Comparison of ENCODE assay signal across 9 cellular contexts in genomic region chr20:64056889-64057627, GRCh38. TPM values are rescaled to one million over a fixed set of nuclear protein-coding genes. Genes with fewer than 3 reads are reported as not detected.
DNase-seq lines count a peak whose midpoint lies in the region; ATAC-seq, FAIRE-seq and TF ChIP-seq lines count a peak whose summit lies in the region.
"Had no signal": no experiment of that assay in that cellular context is flagged by ENCODE, and none has a peak within 500 bp of the region (broad histone marks: within the 10 kb centered on the region; RNA-seq: fewer than 3 reads in every experiment).

No MANE protein-coding gene starts in this region.

- no peaks in the 10 kb centered on the region for H3K79me2 ChIP-seq in K562 (ENCODE audit: control insufficient read depth, insufficient read depth, low read length)

- POLR2A ChIA-PET in CD8-positive, alpha-beta memory T cell (lab: Charles Lee), result interaction anchor here (0.9 kb wide), 1 partner anchor 18 kb away, joined by 4 read pairs; no protein-coding TSS in a partner anchor
- POLR2A ChIA-PET in K562 (lab: Yijun Ruan, JAX), result interaction anchor here (0.6 to 1.0 kb wide), 3 partner anchors 8 to 193 kb away, joined by 3 read pairs; no protein-coding TSS in a partner anchor

- no peak overlapping the region for H3K4me2 ChIP-seq in K562 (ENCODE audit: insufficient read depth, low read length)

- H3K27me3 ChIP-seq in CD8-positive, alpha-beta memory T cell (ENCODE audit: insufficient read depth, low read length, poor library complexity, severe bottlenecking), result peaks cover 2% of the 10 kb centered on the region
- H3K27me3 ChIP-seq in HUES6 (ENCODE audit: control insufficient read depth, insufficient read depth, low read length) (no peaks in the 10 kb centered on the region), K562 (ENCODE audit: control insufficient read depth in 2 of 2, insufficient read depth in 2 of 2, low read length in 2 of 2) (no peaks in the 10 kb centered on the region), aorta (ENCODE audit: control insufficient read depth in 1 of 2, insufficient read depth in 2 of 2, low read length in 1 of 2) (no peaks in the 10 kb centered on the region)

- H3K27me3 Mint-ChIP-seq in CD8-positive, alpha-beta memory T cell, result peaks cover 9 to 19% of the 10 kb centered on the region in 2 donors
- H3K27me3 Mint-ChIP-seq in natural killer cell (ENCODE audit: low read depth in 2 of 2), result peaks cover 0 to 16% of the 10 kb centered on the region in 2 donors

- no TSS peak for BruUV-seq in K562 (replicated peaks; lab: Mats Ljungman, UMichigan)

- TF ChIP-seq RAD21 in K562 (CRISPR knock-in tag; conservative IDR thresholded peaks at IDR 0.05 in 1 of 2, IDR thresholded peaks at IDR 0.05 in 1 of 2), result no peak

- no peaks in the 10 kb centered on the region for H3K9me3 Mint-ChIP-seq in CD8-positive, alpha-beta memory T cell
- H3K9me3 Mint-ChIP-seq in natural killer cell, result no peaks in the 10 kb centered on the region

- H3K27ac ChIP-seq in CD8-positive, alpha-beta memory T cell (ENCODE audit: low read depth, low read length), result no peak overlapping the region
- H3K27ac ChIP-seq in HUES6 (ENCODE audit: low read depth, low read length), result no peak overlapping the region
- no peak overlapping the region; the same call in 2 of the 3 replicates for H3K27ac ChIP-seq in K562 (ENCODE audit: extremely low read depth, low read depth, low read length)
- H3K27ac ChIP-seq in aorta (ENCODE audit: low read depth in 1 of 2, low read length in 2 of 2), result no peak overlapping the region

- intact Hi-C loops in K562 (cut with micrococcal nuclease) (no loop called here), natural killer cell (cut with micrococcal nuclease) (loop anchor here (1.0 kb wide), 1 partner anchor 18 kb away; no protein-coding TSS in a partner anchor), aorta (cut with DNase I) (no loop called here)

- H3K36me3 ChIP-seq in CD8-positive, alpha-beta memory T cell (ENCODE audit: insufficient read depth, low read length), result no peaks in the 10 kb centered on the region
- H3K36me3 ChIP-seq in HUES6 (ENCODE audit: control insufficient read depth, insufficient read depth, low read length) (no peaks in the 10 kb centered on the region), K562 (ENCODE audit: control insufficient read depth, insufficient read depth, low read length) (no peaks in the 10 kb centered on the region), aorta (ENCODE audit: control insufficient read depth in 1 of 2, insufficient read depth in 2 of 2, low read length in 1 of 2) (no peaks in the 10 kb centered on the region)

- H3K9me3 ChIP-seq in CD8-positive, alpha-beta memory T cell (ENCODE audit: low read length), result no peaks in the 10 kb centered on the region
- H3K9me3 ChIP-seq in HUES6 (ENCODE audit: control insufficient read depth, insufficient read depth, low read depth, low read length) (no peaks in the 10 kb centered on the region), K562 (replicated peaks; ENCODE audit: control insufficient read depth, insufficient read depth, low read depth, low read length) (no peaks in the 10 kb centered on the region), aorta (ENCODE audit: control insufficient read depth, low read length) (no peaks in the 10 kb centered on the region)

- H3K36me3 Mint-ChIP-seq in CD8-positive, alpha-beta memory T cell, result no peaks in the 10 kb centered on the region
- H3K36me3 Mint-ChIP-seq in natural killer cell, result no peaks in the 10 kb centered on the region

- H2AFZ ChIP-seq in K562 (ENCODE audit: low read depth, low read length), result 0 out of 2 replicates have a peak overlapping the region, but pooled peaks have one; percentile 55

- no peak for TF ChIP-seq CTCF in K562 (IDR thresholded peaks at IDR 0.05 in 2 of 3, conservative IDR thresholded peaks at IDR 0.05 in 1 of 3; ENCODE audit: insufficient read depth in 2 of 3, low read depth in 1 of 3, low read length in 3 of 3)
- TF ChIP-seq CTCF in natural killer cell (IDR thresholded peaks at IDR 0.05), result no peak

- no peak for FAIRE-seq in K562 (lab: Jason Lieb, UNC)

- no peak overlapping the region for H3K4me3 ChIP-seq in CD8-positive, alpha-beta memory T cell (ENCODE audit: low read length)
- H3K4me3 ChIP-seq in HUES6 (ENCODE audit: low read depth, low read length) (peak overlapping the region; percentile 32; the same call in 1 of the 2 replicates), K562 (no peak overlapping the region), aorta (ENCODE audit: low read length in 2 of 2) (no peak overlapping the region)

- in situ Hi-C loops in K562 (cut with MboI), result no loop called here

- no peaks in the 10 kb centered on the region for H3K9me1 ChIP-seq in K562 (ENCODE audit: control insufficient read depth, insufficient read depth, low read length)

- H3K9ac ChIP-seq in HUES6 (ENCODE audit: low read length) (no peak overlapping the region), K562 (ENCODE audit: insufficient read depth in 1 of 2, low read depth in 2 of 2, low read length in 2 of 2) (peak overlapping the region in 1 of 2 experiments; percentile 44; a peak in 3 of 4 replicates)

- H3K4me3 Mint-ChIP-seq in CD8-positive, alpha-beta memory T cell, result peak overlapping the region in 4 of 7 donors; percentile 36 to 53 (median 42)
- peak overlapping the region; percentile 58 for H3K4me3 Mint-ChIP-seq in natural killer cell

- H4K20me1 ChIP-seq in K562 (replicated peaks; ENCODE audit: control insufficient read depth, insufficient read depth, low read length), result no peaks in the 10 kb centered on the region

- no peak overlapping the region for H3K27ac Mint-ChIP-seq in CD8-positive, alpha-beta memory T cell
- H3K27ac Mint-ChIP-seq in natural killer cell, result peak overlapping the region in 1 of 2 donors; percentile 65

- WGBS in K562 (ENCODE audit: insufficient coverage, low coverage, missing lambda C conversion rate), result 77% methylated on average over 29 of the region's 39 CpGs
- WGBS in aorta, 2 donors, result 72 to 74% methylated on average over 38 to 39 of the region's 39 CpGs

- H3K4me1 ChIP-seq in CD8-positive, alpha-beta memory T cell (ENCODE audit: insufficient read depth, low read length), result peaks cover 8% of the 10 kb centered on the region
- peaks cover 37% of the 10 kb centered on the region for H3K4me1 ChIP-seq in HUES6 (ENCODE audit: control insufficient read depth, insufficient read depth, low read length)
- peaks cover 17 to 64% of the 10 kb centered on the region in 2 experiments for H3K4me1 ChIP-seq in K562 (replicated peaks in 1 of 2; ENCODE audit: control insufficient read depth in 2 of 2, insufficient read depth in 2 of 2, low read length in 2 of 2)
- H3K4me1 ChIP-seq in aorta (ENCODE audit: control insufficient read depth in 1 of 2, insufficient read depth in 2 of 2, low read length in 2 of 2), result no peaks in the 10 kb centered on the region

- TF ChIP-seq POLR2A in K562 (conservative IDR thresholded peaks at IDR 0.05), result no peak

- no peak for ATAC-seq in K562
- ATAC-seq in natural killer cell, result peak; percentile 62 to 67 (median 66)
- ATAC-seq in aorta (ENCODE audit: low FRiP score), result no peak

- DNase-seq in CD8-positive, alpha-beta memory T cell, result no peak
- DNase-seq in K562 (ENCODE audit: extremely low read depth in 1 of 4, low spot score in 3 of 4) (no peak), natural killer cell (no peak), aorta (no peak), mucosa of gallbladder (ENCODE audit: low spot score) (no peak), cerebellar cortex (ENCODE audit: low spot score) (no peak), AG08396 (ENCODE audit: low spot score) (no peak)

- H3K4me1 Mint-ChIP-seq in CD8-positive, alpha-beta memory T cell, result peaks cover 2 to 15% (median 13%) of the 10 kb centered on the region in 3 donors
- peaks cover 9 to 22% of the 10 kb centered on the region in 2 donors for H3K4me1 Mint-ChIP-seq in natural killer cell

- no peak for TF ChIP-seq EP300 in K562 (IDR thresholded peaks at IDR 0.05; ENCODE audit: low read length)

- CTCF ChIA-PET in CD8-positive, alpha-beta memory T cell (lab: Charles Lee), result interaction anchor here (0.6 to 3.2 kb wide), 13 partner anchors 13 to 476 kb away, joined by 3 to 28 read pairs (median 4); partner anchors contain the start of genes C20orf204, LKAAEAR1, PRPF6 and SAMD10
- CTCF ChIA-PET in K562 (lab: Yijun Ruan, JAX; ENCODE audit: low intra/inter-chr PET ratio), result interaction anchor here (1.8 kb wide), 1 partner anchor 19 kb away, joined by 9 read pairs; no protein-coding TSS in a partner anchor

RNA-seq across cellular contexts. Expression of gene TCEA2, which starts 5.9 kb away (rescaled TPM):
- 10 to 100 TPM; 24.2 to 24.5 TPM for total RNA-seq in CD8-positive, alpha-beta memory T cell
- polyA plus RNA-seq in CD8-positive, alpha-beta memory T cell, result 30.9 TPM
- total RNA-seq in K562 (2011; cell fraction: chromatin; rRNA removed; ENCODE audit: low replicate concordance), result 17.4 and 45.7 TPM in 2 replicates
- 25.8 and 31.0 TPM in 2 replicates for total RNA-seq in K562 (2011; cell fraction: nucleolus; rRNA removed)
- total RNA-seq in K562 (2011; cell fraction: nucleoplasm; rRNA removed), result 17.7 and 19.9 TPM in 2 replicates
- total RNA-seq in K562 (2014; rRNA removed), result 5.4 and 7.8 TPM in 2 replicates
- total RNA-seq in K562 (2014; rRNA removed; fragmentation: Illumina TruSeq; extraction: Trizol), result 3.0 and 3.6 TPM in 2 replicates
- 6.4 and 6.9 TPM in 2 replicates for total RNA-seq in K562 (2015; rRNA removed; fragmentation: Illumina TruSeq; extraction: Trizol)
- total RNA-seq in K562 (2021), result 18.7 and 28.7 TPM in 2 replicates
- 8.6 and 14.0 TPM in 2 replicates for polyA plus RNA-seq in K562 (2011; rRNA removed)
- 14.2 and 18.7 TPM in 2 replicates for polyA plus RNA-seq in K562 (2011; cell fraction: cytosol; rRNA removed)
- polyA plus RNA-seq in K562 (2011; cell fraction: nucleus; rRNA removed), result 63.0 and 66.6 TPM in 2 replicates
- polyA plus RNA-seq in K562 (2012), result 15.6 and 29.0 TPM in 2 replicates
- 5.0 and 8.5 TPM in 2 replicates for polyA plus RNA-seq in K562 (2014; fragmentation: Illumina TruSeq; extraction: Trizol)
- polyA plus RNA-seq in K562 (2014; fragmentation: Nextera tagmentation; extraction: Ambion mirVana), result 1 to 10 TPM; 1.4 to 1.9 TPM
- 8.0 and 10.0 TPM in 2 replicates for polyA plus RNA-seq in K562 (2014; rRNA removed)
- polyA minus RNA-seq in K562 (2011; rRNA and poly(A)+ RNA removed), result 3.3 and 4.4 TPM in 2 replicates
- polyA minus RNA-seq in K562 (2011; cell fraction: cytosol; rRNA and poly(A)+ RNA removed), result 4.1 and 11.9 TPM in 2 replicates
- 11.4 and 20.1 TPM in 2 replicates for polyA minus RNA-seq in K562 (2011; cell fraction: nucleus; rRNA and poly(A)+ RNA removed)
- total RNA-seq in natural killer cell, result 10 to 100 TPM; 25.0 to 28.7 (median 28.5) TPM
- total RNA-seq in aorta, result 10 to 100 TPM; 45.5 to 71.1 TPM
- 10 to 100 TPM; 26.2 to 80.1 TPM for polyA plus RNA-seq in aorta
- total RNA-seq in mucosa of gallbladder, result 64.2 TPM

RNA-seq across cellular contexts. Expression of gene SOX18, which starts 7.6 kb away (rescaled TPM):
- total RNA-seq in CD8-positive, alpha-beta memory T cell, result not detected
- not detected for polyA plus RNA-seq in CD8-positive, alpha-beta memory T cell
- total RNA-seq in K562 (2011; cell fraction: chromatin; rRNA removed; ENCODE audit: low replicate concordance), result 0.58 and 1.6 TPM in 2 replicates
- 3.5 and 3.8 TPM in 2 replicates for total RNA-seq in K562 (2011; cell fraction: nucleolus; rRNA removed)
- total RNA-seq in K562 (2011; cell fraction: nucleoplasm; rRNA removed), result 1.2 and 1.3 TPM in 2 replicates
- total RNA-seq in K562 (2014; rRNA removed), result 2.7 and 6.2 TPM in 2 replicates
- 0.13 and 0.15 TPM in 2 replicates for total RNA-seq in K562 (2014; rRNA removed; fragmentation: Illumina TruSeq; extraction: Trizol)
- total RNA-seq in K562 (2015; rRNA removed; fragmentation: Illumina TruSeq; extraction: Trizol), result 0.76 and 0.94 TPM in 2 replicates
- 19.8 and 20.4 TPM in 2 replicates for total RNA-seq in K562 (2021)
- polyA plus RNA-seq in K562 (2011; rRNA removed), result 0.33 and 0.47 TPM in 2 replicates
- polyA plus RNA-seq in K562 (2011; cell fraction: cytosol; rRNA removed), result 1.0 and 5.3 TPM in 2 replicates
- polyA plus RNA-seq in K562 (2011; cell fraction: nucleus; rRNA removed), result 2.6 and 7.3 TPM in 2 replicates
- 6.7 and 6.9 TPM in 2 replicates for polyA plus RNA-seq in K562 (2012)
- polyA plus RNA-seq in K562 (2014; fragmentation: Illumina TruSeq; extraction: Trizol), result 0.21 and 0.78 TPM in 2 replicates
- polyA plus RNA-seq in K562 (2014; fragmentation: Nextera tagmentation; extraction: Ambion mirVana), result under 1 TPM; 0.20 to 0.23 TPM
- polyA plus RNA-seq in K562 (2014; rRNA removed), result 4.4 and 6.8 TPM in 2 replicates
- 0.14 TPM in 1 of 2 replicates, not detected in the other for polyA minus RNA-seq in K562 (2011; rRNA and poly(A)+ RNA removed)
- polyA minus RNA-seq in K562 (2011; cell fraction: cytosol; rRNA and poly(A)+ RNA removed), result 3.3 and 7.4 TPM in 2 replicates
- polyA minus RNA-seq in K562 (2011; cell fraction: nucleus; rRNA and poly(A)+ RNA removed), result 1.5 and 2.1 TPM in 2 replicates
- total RNA-seq in natural killer cell, result not detected
- 100 to 1,000 TPM in 1 of 2 donors, 10 to 100 TPM in 1; 43.2 to 186 TPM for total RNA-seq in aorta
- polyA plus RNA-seq in aorta, result 1 to 10 TPM; 1.3 to 2.6 TPM
- 30.1 TPM for total RNA-seq in mucosa of gallbladder
- total RNA-seq: Daoy had no signal

RNA-seq across cellular contexts. Expression of gene C20orf204, which starts 21.1 kb away (rescaled TPM):
- 1 to 10 TPM; 2.4 to 2.7 TPM for total RNA-seq in CD8-positive, alpha-beta memory T cell
- polyA plus RNA-seq in CD8-positive, alpha-beta memory T cell, result 0.40 TPM
- 5.2 and 13.5 TPM in 2 replicates for total RNA-seq in K562 (2011; cell fraction: chromatin; rRNA removed; ENCODE audit: low replicate concordance)
- 6.7 and 7.0 TPM in 2 replicates for total RNA-seq in K562 (2011; cell fraction: nucleolus; rRNA removed)
- total RNA-seq in K562 (2011; cell fraction: nucleoplasm; rRNA removed), result 4.0 and 4.6 TPM in 2 replicates
- total RNA-seq in K562 (2014; rRNA removed), result 0.59 and 0.73 TPM in 2 replicates
- total RNA-seq in K562 (2014; rRNA removed; fragmentation: Illumina TruSeq; extraction: Trizol), result 0.10 and 0.22 TPM in 2 replicates
- 0.36 and 0.45 TPM in 2 replicates for total RNA-seq in K562 (2015; rRNA removed; fragmentation: Illumina TruSeq; extraction: Trizol)
- total RNA-seq in K562 (2021), result 0.67 and 1.1 TPM in 2 replicates
- 0.11 and 0.22 TPM in 2 replicates for polyA plus RNA-seq in K562 (2011; rRNA removed)
- polyA plus RNA-seq in K562 (2011; cell fraction: cytosol; rRNA removed), result 0.10 and 0.36 TPM in 2 replicates
- 1.6 and 3.1 TPM in 2 replicates for polyA plus RNA-seq in K562 (2011; cell fraction: nucleus; rRNA removed)
- polyA plus RNA-seq in K562 (2012), result 0.43 and 0.46 TPM in 2 replicates
- 0.11 and 0.16 TPM in 2 replicates for polyA plus RNA-seq in K562 (2014; fragmentation: Illumina TruSeq; extraction: Trizol)
- not detected for polyA plus RNA-seq in K562 (2014; fragmentation: Nextera tagmentation; extraction: Ambion mirVana)
- polyA plus RNA-seq in K562 (2014; rRNA removed), result 0.94 and 1.6 TPM in 2 replicates
- polyA minus RNA-seq in K562 (2011; rRNA and poly(A)+ RNA removed), result 0.35 and 0.42 TPM in 2 replicates
- polyA minus RNA-seq in K562 (2011; cell fraction: cytosol; rRNA and poly(A)+ RNA removed), result 0.27 TPM in 1 of 2 replicates, not detected in the other
- 1.8 TPM in 2 replicates for polyA minus RNA-seq in K562 (2011; cell fraction: nucleus; rRNA and poly(A)+ RNA removed)
- 1 to 10 TPM; 4.3 to 5.5 (median 5.3) TPM for total RNA-seq in natural killer cell
- total RNA-seq in aorta, result 1 to 10 TPM; 1.7 to 2.8 TPM
- 1 to 10 TPM in 1 of 2 donors, not detected in 1; 2.1 TPM for polyA plus RNA-seq in aorta
- 1.7 TPM for total RNA-seq in mucosa of gallbladder

RNA-seq across cellular contexts. Expression of gene RGS19, which starts 22.3 kb away (rescaled TPM):
- total RNA-seq in CD8-positive, alpha-beta memory T cell, result 10 to 100 TPM; 35.3 to 36.9 TPM
- 120 TPM for polyA plus RNA-seq in CD8-positive, alpha-beta memory T cell
- 7.1 and 15.6 TPM in 2 replicates for total RNA-seq in K562 (2011; cell fraction: chromatin; rRNA removed; ENCODE audit: low replicate concordance)
- total RNA-seq in K562 (2011; cell fraction: nucleolus; rRNA removed), result 13.2 and 13.3 TPM in 2 replicates
- total RNA-seq in K562 (2011; cell fraction: nucleoplasm; rRNA removed), result 7.2 and 10.5 TPM in 2 replicates
- total RNA-seq in K562 (2014; rRNA removed), result 23.7 and 26.9 TPM in 2 replicates
- total RNA-seq in K562 (2014; rRNA removed; fragmentation: Illumina TruSeq; extraction: Trizol), result 3.2 and 3.3 TPM in 2 replicates
- 14.3 and 14.6 TPM in 2 replicates for total RNA-seq in K562 (2015; rRNA removed; fragmentation: Illumina TruSeq; extraction: Trizol)
- total RNA-seq in K562 (2021), result 20.7 and 21.0 TPM in 2 replicates
- polyA plus RNA-seq in K562 (2011; rRNA removed), result 14.7 and 23.9 TPM in 2 replicates
- 31.1 and 65.3 TPM in 2 replicates for polyA plus RNA-seq in K562 (2011; cell fraction: cytosol; rRNA removed)
- 19.9 and 25.8 TPM in 2 replicates for polyA plus RNA-seq in K562 (2011; cell fraction: nucleus; rRNA removed)
- 17.9 and 19.3 TPM in 2 replicates for polyA plus RNA-seq in K562 (2012)
- polyA plus RNA-seq in K562 (2014; fragmentation: Illumina TruSeq; extraction: Trizol), result 5.2 and 11.0 TPM in 2 replicates
- polyA plus RNA-seq in K562 (2014; fragmentation: Nextera tagmentation; extraction: Ambion mirVana), result under 1 TPM; 0.41 to 0.98 TPM
- polyA plus RNA-seq in K562 (2014; rRNA removed), result 21.9 and 23.4 TPM in 2 replicates
- polyA minus RNA-seq in K562 (2011; rRNA and poly(A)+ RNA removed), result 4.7 and 4.8 TPM in 2 replicates
- 9.5 and 22.4 TPM in 2 replicates for polyA minus RNA-seq in K562 (2011; cell fraction: cytosol; rRNA and poly(A)+ RNA removed)
- 5.7 and 8.8 TPM in 2 replicates for polyA minus RNA-seq in K562 (2011; cell fraction: nucleus; rRNA and poly(A)+ RNA removed)
- total RNA-seq in natural killer cell, result 10 to 100 TPM; 61.9 to 76.4 (median 68.2) TPM
- total RNA-seq in aorta, result 10 to 100 TPM; 19.0 to 20.1 TPM
- polyA plus RNA-seq in aorta, result 10 to 100 TPM; 10.8 to 23.8 TPM
- 18.2 TPM for total RNA-seq in mucosa of gallbladder

RNA-seq across cellular contexts. Expression of gene OPRL1, which starts 22.8 kb away (rescaled TPM):
- total RNA-seq in CD8-positive, alpha-beta memory T cell, result under 1 TPM; 0.38 to 0.44 TPM
- polyA plus RNA-seq in CD8-positive, alpha-beta memory T cell, result 0.49 TPM
- total RNA-seq in K562 (2011; cell fraction: chromatin; rRNA removed; ENCODE audit: low replicate concordance), result 0.40 and 0.86 TPM in 2 replicates
- total RNA-seq in K562 (2011; cell fraction: nucleolus; rRNA removed), result 0.67 and 0.79 TPM in 2 replicates
- total RNA-seq in K562 (2011; cell fraction: nucleoplasm; rRNA removed), result 0.23 and 0.66 TPM in 2 replicates
- total RNA-seq in K562 (2014; rRNA removed) (0.09 and 0.37 TPM in 2 replicates), K562 (2014; rRNA removed; fragmentation: Illumina TruSeq; extraction: Trizol) (0.07 TPM in 1 of 2 replicates, not detected in the other), K562 (2015; rRNA removed; fragmentation: Illumina TruSeq; extraction: Trizol) (0.14 and 0.15 TPM in 2 replicates), K562 (2021) (0.22 and 0.33 TPM in 2 replicates), natural killer cell (1 to 10 TPM; 1.2 to 2.2 (median 1.4) TPM), aorta (1 to 10 TPM in 1 of 2 donors, under 1 TPM in 1; 0.78 to 2.9 TPM), mucosa of gallbladder (1.7 TPM)
- polyA plus RNA-seq in K562 (2011; rRNA removed) (0.17 and 0.64 TPM in 2 replicates), K562 (2014; fragmentation: Illumina TruSeq; extraction: Trizol) (0.06 and 0.11 TPM in 2 replicates), K562 (2014; fragmentation: Nextera tagmentation; extraction: Ambion mirVana) (not detected), K562 (2014; rRNA removed) (0.04 and 0.11 TPM in 2 replicates), aorta (1 to 10 TPM in 1 of 2 donors, under 1 TPM in 1; 0.72 to 1.1 TPM)
- polyA plus RNA-seq in K562 (2011; cell fraction: cytosol; rRNA removed), result 0.55 and 0.76 TPM in 2 replicates
- polyA plus RNA-seq in K562 (2011; cell fraction: nucleus; rRNA removed), result 0.67 and 0.70 TPM in 2 replicates
- 0.46 and 1.1 TPM in 2 replicates for polyA plus RNA-seq in K562 (2012)
- polyA minus RNA-seq in K562 (2011; rRNA and poly(A)+ RNA removed), result 0.39 and 0.48 TPM in 2 replicates
- 0.48 and 0.55 TPM in 2 replicates for polyA minus RNA-seq in K562 (2011; cell fraction: cytosol; rRNA and poly(A)+ RNA removed)
- 0.13 and 0.33 TPM in 2 replicates for polyA minus RNA-seq in K562 (2011; cell fraction: nucleus; rRNA and poly(A)+ RNA removed)

Comparison
In these comparisons a context has a peak if more than half of its experiments do, and no peak if none do; other contexts are left out.
1. ATAC-seq: peak in natural killer cell (3 of 3); none in K562 (single experiment) and aorta (single experiment).